ENCODE assay signal across 2 cellular contexts in genomic region chr11:6724013-6724412, GRCh38.
TF ChIP-seq lines count a peak whose summit lies in the region.

No MANE protein-coding gene starts in this region.

TF ChIP-seq in HepG2, 621 proteins besides CTCF, POLR2A, EP300 and RAD21:
- TF ChIP-seq RAD51 (IDR thresholded peaks at IDR 0.05; ENCODE audit: borderline replicate concordance) = no peak
- TF ChIP-seq ZNF746 (CRISPR knock-in tag; IDR thresholded peaks at IDR 0.05) = no peak
- TF ChIP-seq ZNF20 (CRISPR knock-in tag; IDR thresholded peaks at IDR 0.05) = no peak
- no peak for TF ChIP-seq ZSCAN25 (CRISPR knock-in tag; IDR thresholded peaks at IDR 0.05)
- TF ChIP-seq HMGA1 (CRISPR knock-in tag; conservative IDR thresholded peaks at IDR 0.05) = no peak
- TF ChIP-seq, protein P1, sequence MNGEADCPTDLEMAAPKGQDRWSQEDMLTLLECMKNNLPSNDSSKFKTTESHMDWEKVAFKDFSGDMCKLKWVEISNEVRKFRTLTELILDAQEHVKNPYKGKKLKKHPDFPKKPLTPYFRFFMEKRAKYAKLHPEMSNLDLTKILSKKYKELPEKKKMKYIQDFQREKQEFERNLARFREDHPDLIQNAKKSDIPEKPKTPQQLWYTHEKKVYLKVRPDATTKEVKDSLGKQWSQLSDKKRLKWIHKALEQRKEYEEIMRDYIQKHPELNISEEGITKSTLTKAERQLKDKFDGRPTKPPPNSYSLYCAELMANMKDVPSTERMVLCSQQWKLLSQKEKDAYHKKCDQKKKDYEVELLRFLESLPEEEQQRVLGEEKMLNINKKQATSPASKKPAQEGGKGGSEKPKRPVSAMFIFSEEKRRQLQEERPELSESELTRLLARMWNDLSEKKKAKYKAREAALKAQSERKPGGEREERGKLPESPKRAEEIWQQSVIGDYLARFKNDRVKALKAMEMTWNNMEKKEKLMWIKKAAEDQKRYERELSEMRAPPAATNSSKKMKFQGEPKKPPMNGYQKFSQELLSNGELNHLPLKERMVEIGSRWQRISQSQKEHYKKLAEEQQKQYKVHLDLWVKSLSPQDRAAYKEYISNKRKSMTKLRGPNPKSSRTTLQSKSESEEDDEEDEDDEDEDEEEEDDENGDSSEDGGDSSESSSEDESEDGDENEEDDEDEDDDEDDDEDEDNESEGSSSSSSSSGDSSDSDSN (CRISPR knock-in tag; IDR thresholded peaks at IDR 0.05) = no peak
- no peak for TF ChIP-seq ZNF350 (CRISPR knock-in tag; IDR thresholded peaks at IDR 0.05; ENCODE audit: borderline replicate concordance, low read depth)
- TF ChIP-seq, protein P2, sequence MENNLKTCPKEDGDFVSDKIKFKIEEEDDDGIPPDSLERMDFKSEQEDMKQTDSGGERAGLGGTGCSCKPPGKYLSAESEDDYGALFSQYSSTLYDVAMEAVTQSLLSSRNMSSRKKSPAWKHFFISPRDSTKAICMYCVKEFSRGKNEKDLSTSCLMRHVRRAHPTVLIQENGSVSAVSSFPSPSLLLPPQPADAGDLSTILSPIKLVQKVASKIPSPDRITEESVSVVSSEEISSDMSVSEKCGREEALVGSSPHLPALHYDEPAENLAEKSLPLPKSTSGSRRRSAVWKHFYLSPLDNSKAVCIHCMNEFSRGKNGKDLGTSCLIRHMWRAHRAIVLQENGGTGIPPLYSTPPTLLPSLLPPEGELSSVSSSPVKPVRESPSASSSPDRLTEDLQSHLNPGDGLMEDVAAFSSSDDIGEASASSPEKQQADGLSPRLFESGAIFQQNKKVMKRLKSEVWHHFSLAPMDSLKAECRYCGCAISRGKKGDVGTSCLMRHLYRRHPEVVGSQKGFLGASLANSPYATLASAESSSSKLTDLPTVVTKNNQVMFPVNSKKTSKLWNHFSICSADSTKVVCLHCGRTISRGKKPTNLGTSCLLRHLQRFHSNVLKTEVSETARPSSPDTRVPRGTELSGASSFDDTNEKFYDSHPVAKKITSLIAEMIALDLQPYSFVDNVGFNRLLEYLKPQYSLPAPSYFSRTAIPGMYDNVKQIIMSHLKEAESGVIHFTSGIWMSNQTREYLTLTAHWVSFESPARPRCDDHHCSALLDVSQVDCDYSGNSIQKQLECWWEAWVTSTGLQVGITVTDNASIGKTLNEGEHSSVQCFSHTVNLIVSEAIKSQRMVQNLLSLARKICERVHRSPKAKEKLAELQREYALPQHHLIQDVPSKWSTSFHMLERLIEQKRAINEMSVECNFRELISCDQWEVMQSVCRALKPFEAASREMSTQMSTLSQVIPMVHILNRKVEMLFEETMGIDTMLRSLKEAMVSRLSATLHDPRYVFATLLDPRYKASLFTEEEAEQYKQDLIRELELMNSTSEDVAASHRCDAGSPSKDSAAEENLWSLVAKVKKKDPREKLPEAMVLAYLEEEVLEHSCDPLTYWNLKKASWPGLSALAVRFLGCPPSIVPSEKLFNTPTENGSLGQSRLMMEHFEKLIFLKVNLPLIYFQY (CRISPR knock-in tag; IDR thresholded peaks at IDR 0.05; ENCODE audit: borderline replicate concordance) = no peak
- TF ChIP-seq ZNF292 (CRISPR knock-in tag; IDR thresholded peaks at IDR 0.05; ENCODE audit: borderline replicate concordance, low read depth) = no peak
- no peak for TF ChIP-seq ZNF567 (CRISPR knock-in tag; IDR thresholded peaks at IDR 0.05; ENCODE audit: borderline replicate concordance)

TF ChIP-seq in endothelial cell of umbilical vein, 7 proteins besides CTCF, POLR2A, EP300 and RAD21:
- TF ChIP-seq, protein P3, sequence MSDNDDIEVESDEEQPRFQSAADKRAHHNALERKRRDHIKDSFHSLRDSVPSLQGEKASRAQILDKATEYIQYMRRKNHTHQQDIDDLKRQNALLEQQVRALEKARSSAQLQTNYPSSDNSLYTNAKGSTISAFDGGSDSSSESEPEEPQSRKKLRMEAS (IDR thresholded peaks at IDR 0.05; ENCODE audit: insufficient read depth, insufficient read length) = no peak
- peak; percentile 14 for TF ChIP-seq FOS (IDR thresholded peaks at IDR 0.05; ENCODE audit: borderline replicate concordance, insufficient read depth, low read length)
